Comparison of ENCODE assay signal across 24 cellular contexts in the genomic region with DNA sequence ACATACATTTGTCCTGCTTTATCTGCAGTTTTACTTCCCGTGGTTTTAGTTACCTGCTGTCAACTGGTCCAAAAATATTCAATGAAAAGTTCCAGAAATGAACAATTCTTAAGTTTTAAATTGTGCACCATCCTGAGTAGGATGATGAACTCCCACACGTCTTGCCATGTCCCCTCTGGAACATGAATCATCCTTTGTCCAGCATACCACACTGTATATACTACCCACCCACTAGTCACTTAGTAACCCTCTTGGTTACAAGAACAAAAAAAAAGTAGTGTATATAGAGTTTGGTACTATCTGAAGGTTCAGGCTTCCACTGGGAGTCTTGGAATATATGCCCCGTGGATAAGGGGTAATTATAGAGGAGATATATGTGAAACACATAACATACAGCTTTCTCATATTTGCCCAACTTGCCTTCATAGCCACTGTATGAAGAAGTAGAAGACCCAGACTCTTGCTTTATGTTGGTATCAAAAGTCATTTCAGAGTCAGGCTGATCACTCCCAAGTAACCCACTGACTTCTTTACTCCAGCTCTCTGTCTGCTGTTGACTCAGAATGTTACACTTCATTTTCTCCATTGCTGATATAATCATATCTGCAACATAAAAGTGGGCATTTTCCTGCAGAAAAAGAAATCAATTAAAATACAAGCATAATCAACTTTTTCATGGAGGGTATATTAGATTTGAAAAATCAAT. TPM values are rescaled to one million over a fixed set of nuclear protein-coding genes. Genes with fewer than 3 reads are reported as not detected.
DNase-seq lines count a peak whose midpoint lies in the region; ATAC-seq and TF ChIP-seq lines count a peak whose summit lies in the region.
"Had no signal": no experiment of that assay in that cellular context is flagged by ENCODE, and none has a peak within 500 bp of the region (broad histone marks: within the 10 kb centered on the region; RNA-seq: fewer than 3 reads in every experiment).

No MANE protein-coding gene starts in this region.

- H3K4me1 ChIP-seq in RWPE2 (ENCODE audit: insufficient read depth, poor library complexity, severe bottlenecking) = no peaks in the 10 kb centered on the region
- H3K4me1 ChIP-seq in skeletal muscle satellite cell (ENCODE audit: control insufficient read depth, insufficient read depth, low read length) = peaks cover 39% of the 10 kb centered on the region
- H3K4me1 ChIP-seq in colonic mucosa = no peaks in the 10 kb centered on the region

- DNase-seq in activated naive CD4-positive, alpha-beta T cell treated with anti-CD3 and anti-CD28 coated beads, Interleukin-2, amount 50 U/mL, for 72 hours (ENCODE audit: low spot score in 2 of 2) = no peak
- no peak for DNase-seq in activated naive CD4-positive, alpha-beta T cell treated with Interleukin-2 at 50 U/mL for 16 hours
- DNase-seq in RWPE2 (ENCODE audit: low spot score) (no peak), fibroblast of peridontal ligament (ENCODE audit: extremely low read depth) (peak; percentile 53), colonic mucosa (no peak), cerebellar cortex (ENCODE audit: low spot score) (no peak), COR-L47 (lab: John Stamatoyannopoulos, UW) (no peak)
- DNase-seq: activated CD4-positive, alpha-beta memory T cell treated with anti-CD3 and anti-CD28 coated beads, Interleukin-2, amount 10 ng/mL, durations not matched to agents 7 days and 5 days; activated T-cell treated with anti-CD3 and anti-CD28 coated beads, Interleukin-2, amount 50 U/mL, for 1 hour; caudate nucleus; effector CD4-positive, alpha-beta T cell; left cardiac atrium; MV-4-11; NCI-H2081; NCI-H510A treated with DMSO at 0.1 percent for 48 hours; retina; SHP77 treated with DMSO at 0.1 percent for 48 hours; stimulated activated naive B cell treated with anti-CD40 and anti-IgM and Interleukin-4, amounts not matched to agents 10 μg/mL and 1 μg/mL and 100 μg/mL, for 72 hours; transverse colon had no signal

- no peaks in the 10 kb centered on the region for H3K9me3 Mint-ChIP-seq in activated naive CD4-positive, alpha-beta T cell treated with anti-CD3 and anti-CD28 coated beads, Interleukin-2, amount 50 U/mL, for 72 hours
- H3K9me3 Mint-ChIP-seq: activated CD4-positive, alpha-beta memory T cell treated with anti-CD3 and anti-CD28 coated beads, Interleukin-2, amount 10 ng/mL, durations not matched to agents 7 days and 5 days; stimulated activated naive B cell treated with anti-CD40 and anti-IgM and Interleukin-4, amounts not matched to agents 10 μg/mL and 1 μg/mL and 100 μg/mL, for 72 hours had no signal

- no peaks in the 10 kb centered on the region for H3K9me3 ChIP-seq in RWPE2 (ENCODE audit: severe bottlenecking)
- no peaks in the 10 kb centered on the region for H3K9me3 ChIP-seq in skeletal muscle satellite cell (replicated peaks; ENCODE audit: low read length)
- no peaks in the 10 kb centered on the region for H3K9me3 ChIP-seq in colonic mucosa
- H3K9me3 ChIP-seq: transverse colon had no signal

- H3K4me3 ChIP-seq in RWPE2 (ENCODE audit: severe bottlenecking) (no peak overlapping the region), skeletal muscle satellite cell (ENCODE audit: low read length) (peak overlapping the region; percentile 26), colonic mucosa (no peak overlapping the region)
- H3K4me3 ChIP-seq: transverse colon had no signal

- no peaks in the 10 kb centered on the region for H3K36me3 Mint-ChIP-seq in activated naive CD4-positive, alpha-beta T cell treated with anti-CD3 and anti-CD28 coated beads, Interleukin-2, amount 50 U/mL, for 72 hours
- H3K36me3 Mint-ChIP-seq: activated naive CD8-positive, alpha-beta T cell had no signal

- TF ChIP-seq CTCF in RWPE2 (IDR thresholded peaks at IDR 0.05; ENCODE audit: poor library complexity, severe bottlenecking) = no peak
- no peak for TF ChIP-seq CTCF in colonic mucosa (IDR thresholded peaks at IDR 0.05)

- H3K9ac ChIP-seq in skeletal muscle satellite cell (ENCODE audit: low read depth, low read length) (peak overlapping the region; percentile 26), colonic mucosa (ENCODE audit: low read depth in 2 of 2, low read length in 2 of 2) (no peak overlapping the region)

- ATAC-seq in activated naive CD4-positive, alpha-beta T cell treated with anti-CD3 and anti-CD28 coated beads, Interleukin-2, amount 50 U/mL, for 72 hours = peak; percentile 64 to 73
- ATAC-seq in RWPE2 (ENCODE audit: low read depth) = peak; percentile 44; the same call in 1 of the 3 replicates
- ATAC-seq: left cardiac atrium; stimulated activated naive B cell treated with anti-CD40 and anti-IgM and Interleukin-4, amounts not matched to agents 10 μg/mL and 1 μg/mL and 100 μg/mL, for 72 hours had no signal

- no peak overlapping the region for H3K27ac Mint-ChIP-seq in activated naive CD4-positive, alpha-beta T cell treated with anti-CD3 and anti-CD28 coated beads, Interleukin-2, amount 50 U/mL, for 72 hours
- H3K27ac Mint-ChIP-seq: activated CD4-positive, alpha-beta memory T cell treated with anti-CD3 and anti-CD28 coated beads, Interleukin-2, amount 10 ng/mL, durations not matched to agents 7 days and 5 days; activated naive CD8-positive, alpha-beta T cell; CD14-positive monocyte had no signal

- no peak overlapping the region for H3K27ac ChIP-seq in RWPE2 (ENCODE audit: poor library complexity, severe bottlenecking)
- H3K27ac ChIP-seq in colonic mucosa = no peak overlapping the region
- H3K27ac ChIP-seq: HL-60, transverse colon, VCaP had no signal

- peak overlapping the region; percentile 43 for H3K4me2 ChIP-seq in skeletal muscle satellite cell (ENCODE audit: low read length)

- H3K27me3 ChIP-seq in RWPE2 (ENCODE audit: insufficient read depth, poor library complexity, severe bottlenecking) (no peaks in the 10 kb centered on the region), skeletal muscle satellite cell (ENCODE audit: control insufficient read depth, insufficient read depth, low read length) (no peaks in the 10 kb centered on the region), colonic mucosa (no peaks in the 10 kb centered on the region)
- H3K27me3 ChIP-seq: transverse colon had no signal

- H3K36me3 ChIP-seq in RWPE2 (ENCODE audit: low read depth) = no peaks in the 10 kb centered on the region
- no peaks in the 10 kb centered on the region for H3K36me3 ChIP-seq in skeletal muscle satellite cell (ENCODE audit: insufficient read depth, low read length)
- no peaks in the 10 kb centered on the region for H3K36me3 ChIP-seq in colonic mucosa
- H3K36me3 ChIP-seq: transverse colon had no signal

- intact Hi-C loops in colonic mucosa (cut with DNase I) = no loop called here

RNA-seq across cellular contexts. Expression of a gene that starts 19.3 kb away (rescaled TPM):
- 1 to 10 TPM; 1.2 to 3.9 TPM for total RNA-seq in activated naive CD4-positive, alpha-beta T cell treated with anti-CD3 and anti-CD28 coated beads, Interleukin-2, amount 50 U/mL, for 72 hours
- total RNA-seq in skeletal muscle satellite cell (2012; rRNA removed) = 2.0 and 3.3 TPM in 2 replicates
- 10 to 100 TPM; 25.6 to 29.1 TPM for total RNA-seq in colonic mucosa
- total RNA-seq: activated CD4-positive, alpha-beta memory T cell treated with anti-CD3 and anti-CD28 coated beads, Interleukin-2, amount 10 ng/mL, durations not matched to agents 7 days and 5 days had no signal

Comparison
In these comparisons a context has a peak if more than half of its experiments do, and no peak if none do; other contexts are left out.
1. RNA of a gene that starts 19.3 kb away (total RNA-seq): 25.6 to 29.1 TPM in colonic mucosa; 1.2 to 3.9 TPM in activated naive CD4-positive, alpha-beta T cell treated with anti-CD3 and anti-CD28 coated beads, Interleukin-2, amount 50 U/mL, for 72 hours; every median in the first group is over 4 times any median in the second.